ENCODE assay signal across 14 cellular contexts in the genomic region with DNA sequence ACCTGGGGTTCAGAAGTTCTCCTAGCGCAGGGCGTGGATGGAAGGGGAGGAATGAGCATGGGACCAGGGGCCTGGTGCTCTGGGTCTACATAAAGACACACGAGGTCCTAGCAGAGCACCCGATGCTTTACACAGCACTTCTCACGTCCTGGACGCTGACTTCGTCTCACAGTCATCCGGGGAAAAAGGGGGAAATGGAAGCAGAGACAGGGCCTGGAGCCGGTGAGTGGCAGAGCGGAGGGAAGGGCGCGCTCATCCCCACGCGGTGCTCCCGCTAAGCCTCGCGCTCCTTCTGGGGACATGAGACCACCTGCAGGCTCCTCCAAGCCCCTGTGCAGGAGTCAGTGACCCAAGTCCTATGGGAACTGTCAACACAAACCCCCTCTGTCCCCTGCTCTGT.
DNase-seq lines count a peak whose midpoint lies in the region; ATAC-seq and TF ChIP-seq lines count a peak whose summit lies in the region.
"Had no signal": no experiment of that assay in that cellular context is flagged by ENCODE, and none has a peak within 500 bp of the region (broad histone marks: within the 10 kb centered on the region; RNA-seq: fewer than 3 reads in every experiment).

No MANE protein-coding gene starts in this region.

- H4K8ac ChIP-seq in IMR-90 (ENCODE audit: low read depth in 2 of 2, low read length in 2 of 2), result no peak overlapping the region; a peak in 1 of 4 replicates

- DNase-seq in IMR-90 (no peak), fibroblast of lung (ENCODE audit: low read depth in 2 of 2) (no peak), nephron progenitor cell (no peak), thyroid gland (no peak), MCF 10A (ENCODE audit: unreplicated experiment) (no peak), C1 segment of cervical spinal cord (lab: John Stamatoyannopoulos, UW) (no peak)
- DNase-seq in activated CD8-positive, alpha-beta memory T cell treated with anti-CD3 and anti-CD28 coated beads, Interleukin-2, amount 50 U/mL, for 48 hours, result no peak
- DNase-seq: BE2C; NCI-H1105; psoas muscle; stimulated activated CD4-positive, alpha-beta T cell treated with anti-CD3 and anti-CD28 coated beads, Interleukin-2, amount 100 ng/mL, for 48 hours had no signal

- H3K4me3 Mint-ChIP-seq in nephron progenitor cell (no peak overlapping the region), MCF 10A (ENCODE audit: unreplicated experiment) (no peak overlapping the region)
- H3K4me3 Mint-ChIP-seq: IgD-negative memory B cell had no signal

- H3K9me3 ChIP-seq in BLaER1 treated with 17β-estradiol and CSF1 and Interleukin-3, amounts not matched to agents 10 nM and 100 nM (replicated peaks in 1 of 11), result peaks cover 0 to 9% (median 0%) of the 10 kb centered on the region in 11 experiments; a peak in 2 of 22 replicates
- no peaks in the 10 kb centered on the region for H3K9me3 ChIP-seq in IMR-90 (ENCODE audit: control insufficient read depth, insufficient read depth, low read length)
- H3K9me3 ChIP-seq in fibroblast of lung (ENCODE audit: control insufficient read depth, insufficient read depth, low read depth, low read length), result no peaks in the 10 kb centered on the region
- H3K9me3 ChIP-seq in thyroid gland, result no peaks in the 10 kb centered on the region
- H3K9me3 ChIP-seq: BE2C, psoas muscle, vagina had no signal

- 85% methylated on average over 7 of the region's 17 CpGs; no CpG with 5 or more reads in 1 of the 2 experiments for WGBS in IMR-90 (ENCODE audit: extremely low coverage in 2 of 2, insufficient read length in 1 of 2), 2 experiments
- 81 to 89% methylated on average over 17 of the region's 17 CpGs for WGBS in thyroid gland, 2 donors

- TF ChIP-seq CTCF in IMR-90 (conservative IDR thresholded peaks at IDR 0.05; ENCODE audit: low read depth, low read length), result no peak
- no peak for TF ChIP-seq CTCF in fibroblast of lung (conservative IDR thresholded peaks at IDR 0.05 in 1 of 2, IDR thresholded peaks at IDR 0.05 in 1 of 2; ENCODE audit: low read depth in 1 of 2, low read length in 2 of 2)
- no peak for TF ChIP-seq CTCF in nephron progenitor cell (IDR thresholded peaks at IDR 0.05)
- no peak for TF ChIP-seq CTCF in thyroid gland (IDR thresholded peaks at IDR 0.05)
- no peak for TF ChIP-seq CTCF in MCF 10A (IDR thresholded peaks at IDR 0.05; ENCODE audit: unreplicated experiment)

- H2AK5ac ChIP-seq in IMR-90 (ENCODE audit: low read depth, low read length), result no peak overlapping the region

- BruUV-seq in IMR-90 (replicated peaks; lab: Mats Ljungman, UMichigan) (no TSS peak), MCF 10A (replicated peaks; lab: Mats Ljungman, UMichigan) (no TSS peak)

- peaks cover 2% of the 10 kb centered on the region for H3K79me2 ChIP-seq in fibroblast of lung (ENCODE audit: control insufficient read depth, insufficient read depth, low read length)

- peak overlapping the region; percentile 10 for H2BK5ac ChIP-seq in IMR-90 (ENCODE audit: low read depth, low read length, poor library complexity, severe bottlenecking)

- H3K4me1 Mint-ChIP-seq in nephron progenitor cell (peaks cover 61% of the 10 kb centered on the region), MCF 10A (ENCODE audit: insufficient read depth, unreplicated experiment) (no peaks in the 10 kb centered on the region)

- no peak overlapping the region for H2AFZ ChIP-seq in IMR-90 (replicated peaks; ENCODE audit: low read length, poor library complexity)
- H2AFZ ChIP-seq in fibroblast of lung (ENCODE audit: low read length), result no peak overlapping the region

- H3K9me1 ChIP-seq in IMR-90 (ENCODE audit: insufficient read depth, low read length), result peaks cover 11% of the 10 kb centered on the region

- no peak overlapping the region for H3K14ac ChIP-seq in IMR-90 (replicated peaks; ENCODE audit: low read depth, low read length)

- no peaks in the 10 kb centered on the region for H3K27me3 ChIP-seq in BLaER1 treated with 17β-estradiol and CSF1 and Interleukin-3, amounts not matched to agents 10 nM and 100 nM
- H3K27me3 ChIP-seq in IMR-90 (ENCODE audit: control insufficient read depth, insufficient read depth, low read length), result no peaks in the 10 kb centered on the region
- no peaks in the 10 kb centered on the region for H3K27me3 ChIP-seq in fibroblast of lung (ENCODE audit: control insufficient read depth, insufficient read depth, low read length)
- H3K27me3 ChIP-seq in thyroid gland, result no peaks in the 10 kb centered on the region
- H3K27me3 ChIP-seq: BE2C, vagina had no signal

- no peak for ATAC-seq in IMR-90 (ENCODE audit: low read depth)

- H3K36me3 ChIP-seq in BLaER1 treated with 17β-estradiol and CSF1 and Interleukin-3, amounts not matched to agents 10 nM and 100 nM, result peaks cover 6 to 36% (median 17%) of the 10 kb centered on the region in 11 experiments; a peak in 16 of 22 replicates
- H3K36me3 ChIP-seq in IMR-90 (ENCODE audit: control insufficient read depth, insufficient read depth, low read length), result peaks cover 65% of the 10 kb centered on the region
- H3K36me3 ChIP-seq in fibroblast of lung (ENCODE audit: control insufficient read depth, insufficient read depth, low read length), result peaks cover 17% of the 10 kb centered on the region
- peaks cover 0 to 9% of the 10 kb centered on the region in 2 donors for H3K36me3 ChIP-seq in thyroid gland

- no peak overlapping the region for H2BK15ac ChIP-seq in IMR-90 (ENCODE audit: low read depth, low read length)

- H4K5ac ChIP-seq in IMR-90 (ENCODE audit: low read depth, low read length), result no peak overlapping the region

- peaks cover 79% of the 10 kb centered on the region for H3K36me3 Mint-ChIP-seq in nephron progenitor cell (ENCODE audit: low read depth)
- peaks cover 37% of the 10 kb centered on the region for H3K36me3 Mint-ChIP-seq in MCF 10A (ENCODE audit: insufficient read depth, unreplicated experiment)
- H3K36me3 Mint-ChIP-seq: IgD-negative memory B cell had no signal

- no peak overlapping the region for H4K91ac ChIP-seq in IMR-90 (ENCODE audit: insufficient read depth, low read depth, low read length)

- peaks cover 32 to 71% (median 50%) of the 10 kb centered on the region in 10 experiments for H3K4me1 ChIP-seq in BLaER1 treated with 17β-estradiol and CSF1 and Interleukin-3, amounts not matched to agents 10 nM and 100 nM
- H3K4me1 ChIP-seq in IMR-90 (ENCODE audit: control insufficient read depth, insufficient read depth, low read length), result peaks cover 24% of the 10 kb centered on the region
- peaks cover 23% of the 10 kb centered on the region for H3K4me1 ChIP-seq in fibroblast of lung (ENCODE audit: control insufficient read depth, extremely low read depth, insufficient read depth, low read length)
- H3K4me1 ChIP-seq in thyroid gland, result peaks cover 5 to 16% of the 10 kb centered on the region in 2 donors
- H3K4me1 ChIP-seq: psoas muscle had no signal

- TF ChIP-seq RAD21 in IMR-90 (IDR thresholded peaks at IDR 0.05; ENCODE audit: low read length), result no peak

- peak overlapping the region; percentile 63 for H2AK9ac ChIP-seq in IMR-90 (replicated peaks; ENCODE audit: low read depth, low read length, poor library complexity)

- H3K27me3 Mint-ChIP-seq in nephron progenitor cell (ENCODE audit: low read depth, poor library complexity) (no peaks in the 10 kb centered on the region), MCF 10A (ENCODE audit: insufficient read depth, unreplicated experiment) (no peaks in the 10 kb centered on the region)

- POLR2A ChIA-PET in IMR-90 (lab: Charles Lee; ENCODE audit: unreplicated experiment) (no interaction called here), MCF 10A (lab: Yijun Ruan, JAX) (no interaction called here)

- H3K23ac ChIP-seq in IMR-90 (ENCODE audit: low read depth, low read length), result peak overlapping the region; percentile 33; the same call in 1 of the 2 replicates

- no peak overlapping the region for H3K56ac ChIP-seq in IMR-90 (ENCODE audit: extremely low read depth, insufficient read depth, low read length)

- H3K27ac ChIP-seq in BLaER1 treated with 17β-estradiol and CSF1 and Interleukin-3, amounts not matched to agents 10 nM and 100 nM, result peak overlapping the region in 1 of 11 experiments; percentile 2; a peak in 1 of 22 replicates
- H3K27ac ChIP-seq in IMR-90 (ENCODE audit: insufficient read depth, low read length), result no peak overlapping the region
- H3K27ac ChIP-seq in fibroblast of lung (ENCODE audit: insufficient read depth, low read length), result peak overlapping the region; percentile 53
- peak overlapping the region in 1 of 3 donors; percentile 26 for H3K27ac ChIP-seq in thyroid gland
- H3K27ac ChIP-seq: psoas muscle, vagina had no signal

- peak overlapping the region in 2 of 10 experiments; percentile 2 to 27; a peak in 1 of 20 replicates for H3K4me3 ChIP-seq in BLaER1 treated with 17β-estradiol and CSF1 and Interleukin-3, amounts not matched to agents 10 nM and 100 nM
- no peak overlapping the region for H3K4me3 ChIP-seq in IMR-90 (ENCODE audit: insufficient read depth, low read depth, low read length)
- no peak overlapping the region for H3K4me3 ChIP-seq in fibroblast of lung (replicated peaks in 1 of 4; ENCODE audit: control extremely low read depth in 1 of 4, insufficient read depth in 1 of 4, low read depth in 3 of 4, low read length in 4 of 4)
- no peak overlapping the region for H3K4me3 ChIP-seq in thyroid gland (replicated peaks in 1 of 3)
- H3K4me3 ChIP-seq: psoas muscle, vagina had no signal

- CTCF ChIA-PET in IMR-90 (lab: Yijun Ruan, JAX), result no interaction called here
- CTCF ChIA-PET in MCF 10A (lab: Yijun Ruan, JAX), result no interaction called here

- H3K79me1 ChIP-seq in IMR-90 (ENCODE audit: low read depth in 1 of 2, low read length in 2 of 2), result peaks cover 46 to 88% of the 10 kb centered on the region in 2 experiments

- H3K4ac ChIP-seq in IMR-90 (ENCODE audit: low read depth, low read length), result peak overlapping the region; percentile 2; the same call in 1 of the 2 replicates

- H3K9ac ChIP-seq in BLaER1 treated with 17β-estradiol and CSF1 and Interleukin-3, amounts not matched to agents 10 nM and 100 nM, result peak overlapping the region in 2 of 11 experiments; percentile 9 to 37; a peak in 1 of 22 replicates
- H3K9ac ChIP-seq in IMR-90 (ENCODE audit: low read depth, low read length), result no peak overlapping the region
- peak overlapping the region; percentile 10 for H3K9ac ChIP-seq in fibroblast of lung (ENCODE audit: insufficient read depth, low read length)

- H2BK120ac ChIP-seq in IMR-90 (ENCODE audit: low read depth, low read length), result no peak overlapping the region

- H3K18ac ChIP-seq in IMR-90 (ENCODE audit: low read depth, low read length), result no peak overlapping the region

- TF ChIP-seq POLR2A in IMR-90 (IDR thresholded peaks at IDR 0.05; ENCODE audit: low read depth, low read length) (no peak), thyroid gland (IDR thresholded peaks at IDR 0.05) (no peak)

- intact Hi-C loops in IMR-90 (cut with micrococcal nuclease) (no loop called here), thyroid gland (cut with DNase I) (no loop called here), MCF 10A (cut with micrococcal nuclease) (no loop called here)

- peak overlapping the region; percentile 57 for H3K27ac Mint-ChIP-seq in nephron progenitor cell
- no peak overlapping the region for H3K27ac Mint-ChIP-seq in MCF 10A (ENCODE audit: low read depth, unreplicated experiment)

- in situ Hi-C loops in IMR-90 (cut with MboI; ENCODE audit: low sequenced_read_pairs), result no loop called here

- peaks cover 4% of the 10 kb centered on the region for H3K9me3 Mint-ChIP-seq in nephron progenitor cell
- no peaks in the 10 kb centered on the region for H3K9me3 Mint-ChIP-seq in MCF 10A (ENCODE audit: unreplicated experiment)

- H4K20me1 ChIP-seq in BLaER1 treated with 17β-estradiol and CSF1 and Interleukin-3, amounts not matched to agents 10 nM and 100 nM, result no peaks in the 10 kb centered on the region
- H4K20me1 ChIP-seq in IMR-90 (ENCODE audit: insufficient read depth, low read length), result peaks cover 34% of the 10 kb centered on the region
- no peaks in the 10 kb centered on the region for H4K20me1 ChIP-seq in fibroblast of lung (ENCODE audit: control insufficient read depth, extremely low read depth, insufficient read depth, low read length)

- no peak overlapping the region for H2BK20ac ChIP-seq in IMR-90 (ENCODE audit: low read depth, low read length)

- H3K4me2 ChIP-seq in BLaER1 treated with 17β-estradiol and CSF1 and Interleukin-3, amounts not matched to agents 10 nM and 100 nM, result peak overlapping the region; percentile 71 to 88 (median 80)
- H3K4me2 ChIP-seq in IMR-90 (ENCODE audit: low read depth, low read length) (no peak overlapping the region), fibroblast of lung (ENCODE audit: extremely low read depth, insufficient read depth, low read length) (peak overlapping the region; percentile 36)

- dilution Hi-C loops in IMR-90 (cut with HindIII; ENCODE audit: low sequenced_read_pairs, unreplicated experiment), result no loop called here
